8 cellular contexts compared by ENCODE assay signal in genomic region chr1:185693654-185694053, GRCh38. TPM values are rescaled to one million over a fixed set of nuclear protein-coding genes. Genes with fewer than 3 reads are reported as not detected.
DNase-seq lines count a peak whose midpoint lies in the region; ATAC-seq lines count a peak whose summit lies in the region.

No MANE protein-coding gene starts in this region.

- peaks cover 10% of the 10 kb centered on the region for H3K36me3 Mint-ChIP-seq in T-helper 17 cell (ENCODE audit: low read depth)
- peaks cover 0 to 16% (median 0%) of the 10 kb centered on the region in 5 donors for H3K36me3 Mint-ChIP-seq in naive thymus-derived CD4-positive, alpha-beta T cell

- peaks cover 0 to 8% (median 0%) of the 10 kb centered on the region in 11 donors for H3K9me3 Mint-ChIP-seq in naive thymus-derived CD4-positive, alpha-beta T cell

- H3K4me1 Mint-ChIP-seq in T-helper 17 cell = peaks cover 16% of the 10 kb centered on the region
- H3K4me1 Mint-ChIP-seq in naive thymus-derived CD4-positive, alpha-beta T cell = peaks cover 11 to 27% (median 14%) of the 10 kb centered on the region in 7 donors

- H3K27ac Mint-ChIP-seq in T-helper 17 cell = peak overlapping the region; percentile 96
- peak overlapping the region; percentile 77 to 96 (median 88) for H3K27ac Mint-ChIP-seq in naive thymus-derived CD4-positive, alpha-beta T cell

- POLR2A ChIA-PET in naive thymus-derived CD4-positive, alpha-beta T cell (lab: Charles Lee) = interaction anchor here (0.5 to 2.7 kb wide), 6 partner anchors 19 to 652 kb away, joined by 3 to 15 read pairs (median 5); partner anchors contain the start of genes IVNS1ABP and TRMT1L

- no peaks in the 10 kb centered on the region for H3K36me3 ChIP-seq in naive thymus-derived CD4-positive, alpha-beta T cell (ENCODE audit: control insufficient read depth in 2 of 3, insufficient read depth in 3 of 3, low read length in 3 of 3)

- H3K4me3 Mint-ChIP-seq in T-helper 17 cell = peak overlapping the region; percentile 82
- H3K4me3 Mint-ChIP-seq in naive thymus-derived CD4-positive, alpha-beta T cell = peak overlapping the region; percentile 73 to 85 (median 78)

- H3K27me3 Mint-ChIP-seq in T-helper 17 cell = peaks cover 33% of the 10 kb centered on the region
- H3K27me3 Mint-ChIP-seq in naive thymus-derived CD4-positive, alpha-beta T cell = peaks cover 0 to 28% (median 5%) of the 10 kb centered on the region in 5 donors

- peak overlapping the region; percentile 50 for H3K27ac ChIP-seq in naive thymus-derived CD4-positive, alpha-beta T cell (ENCODE audit: low read depth, low read length)

- H3K9me3 ChIP-seq in T-helper 17 cell (ENCODE audit: control insufficient read depth, low read length, poor library complexity, severe bottlenecking) = no peaks in the 10 kb centered on the region
- no peaks in the 10 kb centered on the region for H3K9me3 ChIP-seq in naive thymus-derived CD4-positive, alpha-beta T cell (ENCODE audit: control insufficient read depth in 2 of 3, low read length in 3 of 3)

- H3K4me3 ChIP-seq in naive thymus-derived CD4-positive, alpha-beta T cell (ENCODE audit: low read length) = peak overlapping the region; percentile 31

- H3K27me3 ChIP-seq in naive thymus-derived CD4-positive, alpha-beta T cell (ENCODE audit: control insufficient read depth in 2 of 2, insufficient read depth in 2 of 2, low read length in 2 of 2) = no peaks in the 10 kb centered on the region

- intact Hi-C loops in naive thymus-derived CD4-positive, alpha-beta T cell (cut with micrococcal nuclease) = loop anchor here (1.0 to 10.0 kb wide), 6 partner anchors 19 to 939 kb away; partner anchors contain the start of genes EDEM3 (in 1 of the 2), ODR4 (in 1 of the 2), SWT1 (in 1 of the 2) and TPR (in 1 of the 2)
- intact Hi-C loops in head of caudate nucleus (cut with DNase I) = no loop called here

- CTCF ChIA-PET in naive thymus-derived CD4-positive, alpha-beta T cell (lab: Charles Lee) = interaction anchor here (1.0 to 2.0 kb wide), 6 partner anchors 13 to 888 kb away, joined by 3 to 8 read pairs (median 4); no protein-coding TSS in a partner anchor

- ATAC-seq in GM18508 (IDR thresholded peaks at IDR 0.05; ENCODE audit: insufficient read depth, unreplicated experiment) (peak; percentile 23), HG02588 (IDR thresholded peaks at IDR 0.05; ENCODE audit: unreplicated experiment) (peak; percentile 38), T-helper 17 cell (no peak)
- ATAC-seq in naive thymus-derived CD4-positive, alpha-beta T cell = no peak

- peaks cover 0 to 17% of the 10 kb centered on the region in 2 donors for H3K4me1 ChIP-seq in naive thymus-derived CD4-positive, alpha-beta T cell (ENCODE audit: control insufficient read depth in 2 of 2, insufficient read depth in 2 of 2, low read length in 2 of 2)

- no peak for DNase-seq in T-helper 17 cell
- DNase-seq in naive thymus-derived CD4-positive, alpha-beta T cell = no peak
- no peak for DNase-seq in SW 1271 (lab: John Stamatoyannopoulos, UW)
- no peak for DNase-seq in ecto neural progenitor cell (ENCODE audit: low spot score)
- no peak for DNase-seq in head of caudate nucleus
- no peak for DNase-seq in SKM-1 (lab: John Stamatoyannopoulos, UW; ENCODE audit: unreplicated experiment)

RNA-seq across cellular contexts. Expression of gene HMCN1, which starts 40.5 kb away (rescaled TPM):
- total RNA-seq in T-helper 17 cell = under 1 TPM; 0.05 to 0.57 TPM
- under 1 TPM in 4 of 5 experiments, not detected in 1; under 0.01 to 0.19 (median 0.16) TPM for total RNA-seq in naive thymus-derived CD4-positive, alpha-beta T cell
- not detected for polyA plus RNA-seq in naive thymus-derived CD4-positive, alpha-beta T cell

Comparison
In these comparisons a context has a peak if more than half of its experiments do, and no peak if none do; other contexts are left out.
1. ATAC-seq: peak in GM18508 (single experiment) and HG02588 (single experiment); none in T-helper 17 cell (single experiment) and naive thymus-derived CD4-positive, alpha-beta T cell (single experiment).